9 cellular contexts compared by ENCODE assay signal in genomic region chr16:57601801-57602478, GRCh38. TPM values are rescaled to one million over a fixed set of nuclear protein-coding genes. Genes with fewer than 3 reads are reported as not detected.
DNase-seq lines count a peak whose midpoint lies in the region; ATAC-seq, FAIRE-seq and TF ChIP-seq lines count a peak whose summit lies in the region.
"Had no signal": no experiment of that assay in that cellular context is flagged by ENCODE, and none has a peak within 500 bp of the region (broad histone marks: within the 10 kb centered on the region; RNA-seq: fewer than 3 reads in every experiment).

No MANE protein-coding gene starts in this region.

- TF ChIP-seq POLR2A in GM12891 (IDR thresholded peaks at IDR 0.05; ENCODE audit: low read depth, low read length) = no peak

- no peaks in the 10 kb centered on the region for H3K36me3 ChIP-seq in H7 (replicated peaks; ENCODE audit: control insufficient read depth, insufficient read depth, low read length)

- peak; percentile 87 for FAIRE-seq in GM12891 (lab: Jason Lieb, UNC)

- ATAC-seq in GM21423 (IDR thresholded peaks at IDR 0.05; ENCODE audit: unreplicated experiment) = peak; percentile 77

- peak overlapping the region; percentile 13 for H3K4me3 ChIP-seq in Jurkat, Clone E6-1 (ENCODE audit: low read length)
- no peak overlapping the region for H3K4me3 ChIP-seq in H7 (ENCODE audit: insufficient read depth, low read depth, low read length)

- no peak for DNase-seq in GM12891 (ENCODE audit: insufficient read length, low spot score)
- DNase-seq in Jurkat, Clone E6-1 (ENCODE audit: low read depth, low spot score) = peak; percentile 87
- DNase-seq in activated T-cell treated with anti-CD3 and anti-CD28 coated beads, Interleukin-2, amount 50 U/mL, for 48 hours = peak; percentile 71 to 80
- DNase-seq in pons (ENCODE audit: low spot score) = peak; percentile 13
- no peak for DNase-seq in hepatic stellate cell (ENCODE audit: low spot score)
- no peak for DNase-seq in H7
- no peak for DNase-seq in NCI-H187 treated with DMSO at 0.1 percent for 48 hours (lab: John Stamatoyannopoulos, UW)

- H3K27me3 ChIP-seq in H7 (ENCODE audit: control insufficient read depth, insufficient read depth, low read length) = no peaks in the 10 kb centered on the region; the same call in 1 of the 2 replicates

TF ChIP-seq in GM12891, 5 proteins besides CTCF, POLR2A, EP300 and RAD21:
- TF ChIP-seq SPI1 (IDR thresholded peaks at IDR 0.05; ENCODE audit: low read depth, low read length) (peak; percentile 43; the same call in 1 of the 2 replicates), PAX5 (IDR thresholded peaks at IDR 0.05; ENCODE audit: insufficient read depth, low read length, severe bottlenecking) (no peak), POU2F2 (IDR thresholded peaks at IDR 0.05; ENCODE audit: low read depth, low read length) (peak; percentile 47; the same call in 1 of the 2 replicates)

RNA-seq across cellular contexts. Expression of gene ADGRG1, which starts 26.5 kb away (rescaled TPM):
- polyA plus RNA-seq in GM12891 (2012; ENCODE audit: low read depth, missing spikeins) = 1.1 TPM
- 0.68 TPM for polyA plus RNA-seq in Jurkat, Clone E6-1 (2012; ENCODE audit: insufficient read depth, insufficient read length)
- total RNA-seq in H7 (2014; rRNA removed; shearing (Covaris generic)) = 0.38 and 0.44 TPM in 2 replicates

RNA-seq across cellular contexts. Expression of gene ADGRG5, which starts 59.5 kb away (rescaled TPM):
- polyA plus RNA-seq in GM12891 (2012; ENCODE audit: low read depth, missing spikeins) = 58.0 TPM
- polyA plus RNA-seq in Jurkat, Clone E6-1 (2012; ENCODE audit: insufficient read depth, insufficient read length) = not detected
- total RNA-seq in H7 (2014; rRNA removed; shearing (Covaris generic)) = 6.2 and 6.4 TPM in 2 replicates
- total RNA-seq: HT1080 had no signal

Comparison
In these comparisons a context has a peak if more than half of its experiments do, and no peak if none do; other contexts are left out.
1. DNase-seq: peak in Jurkat, Clone E6-1 (single experiment), activated T-cell treated with anti-CD3 and anti-CD28 coated beads, Interleukin-2, amount 50 U/mL, for 48 hours (2 of 2) and pons (single experiment); none in GM12891 (single experiment), hepatic stellate cell (single experiment), H7 (single experiment) and NCI-H187 treated with DMSO at 0.1 percent for 48 hours (single experiment).